18 cellular contexts compared by ENCODE assay signal in genomic region chr1:76186617-76187016, GRCh38.
DNase-seq lines count a peak whose midpoint lies in the region; ATAC-seq, FAIRE-seq and TF ChIP-seq lines count a peak whose summit lies in the region.
"Had no signal": no experiment of that assay in that cellular context is flagged by ENCODE, and none has a peak within 500 bp of the region (broad histone marks: within the 10 kb centered on the region; RNA-seq: fewer than 3 reads in every experiment).

No MANE protein-coding gene starts in this region.

- TF ChIP-seq EP300 in SK-N-SH (IDR thresholded peaks at IDR 0.05; ENCODE audit: borderline replicate concordance in 1 of 2, low read depth in 1 of 2, low read length in 1 of 2): no peak
- TF ChIP-seq EP300 in neural cell (conservative IDR thresholded peaks at IDR 0.05; ENCODE audit: poor library complexity, severe bottlenecking): no peak

- CTCF ChIA-PET in SK-N-SH (lab: Yijun Ruan, JAX): no interaction called here

- POLR2A ChIA-PET in SK-N-SH (lab: Yijun Ruan, JAX): no interaction called here

- H3F3A ChIP-seq in SK-N-SH (replicated peaks; ENCODE audit: insufficient read depth): no peaks in the 10 kb centered on the region
- no peaks in the 10 kb centered on the region for H3F3A ChIP-seq in neural cell (ENCODE audit: insufficient read depth, low read length, poor library complexity, severe bottlenecking)

- ATAC-seq in SK-N-SH treated with all-trans-retinoic acid at 6 μM for 48 hours: peak; percentile 58

- H3K27me3 ChIP-seq in SK-N-SH (ENCODE audit: insufficient read depth): no peaks in the 10 kb centered on the region
- no peaks in the 10 kb centered on the region for H3K27me3 ChIP-seq in neural cell (ENCODE audit: insufficient read depth, low read depth, low read length)
- H3K27me3 ChIP-seq: BLaER1 treated with 17β-estradiol and CSF1 and Interleukin-3, amounts not matched to agents 10 nM and 100 nM had no signal

- H3K9me2 ChIP-seq in SK-N-SH (no peaks in the 10 kb centered on the region), neural cell (ENCODE audit: insufficient read depth, low read length) (no peaks in the 10 kb centered on the region)

- FAIRE-seq in RCC 7860 (lab: Jason Lieb, UNC): no peak
- FAIRE-seq: G401.6, GM12891, H1 had no signal

- H2AFZ ChIP-seq in SK-N-SH (ENCODE audit: low read depth): no peak overlapping the region
- H2AFZ ChIP-seq in neural cell (ENCODE audit: low read depth, low read length): no peak overlapping the region

- H3K4me3 ChIP-seq in SK-N-SH (ENCODE audit: low read depth in 2 of 2, low read length in 1 of 2) (no peak overlapping the region), neural cell (ENCODE audit: low read length) (peak overlapping the region; percentile 35)
- H3K4me3 ChIP-seq: BLaER1 treated with 17β-estradiol and CSF1 and Interleukin-3, amounts not matched to agents 10 nM and 100 nM; HAP-1 had no signal

- H3K9ac ChIP-seq in SK-N-SH: no peak overlapping the region
- H3K9ac ChIP-seq in neural cell (ENCODE audit: low read length): no peak overlapping the region
- H3K9ac ChIP-seq: BLaER1 treated with 17β-estradiol and CSF1 and Interleukin-3, amounts not matched to agents 10 nM and 100 nM had no signal

- H3K79me2 ChIP-seq in SK-N-SH (ENCODE audit: insufficient read depth) (no peaks in the 10 kb centered on the region), neural cell (replicated peaks; ENCODE audit: insufficient read depth, low read length) (no peaks in the 10 kb centered on the region)

- no peak for TF ChIP-seq CTCF in SK-N-SH (IDR thresholded peaks at IDR 0.05)
- no peak for TF ChIP-seq CTCF in neural cell (IDR thresholded peaks at IDR 0.05; ENCODE audit: poor library complexity, severe bottlenecking)

- no peak overlapping the region for H3K4me2 ChIP-seq in SK-N-SH
- no peak overlapping the region for H3K4me2 ChIP-seq in neural cell (ENCODE audit: low read length)
- H3K4me2 ChIP-seq: BLaER1 treated with 17β-estradiol and CSF1 and Interleukin-3, amounts not matched to agents 10 nM and 100 nM had no signal

- no peaks in the 10 kb centered on the region for H3K9me3 ChIP-seq in SK-N-SH
- H3K9me3 ChIP-seq in neural cell (ENCODE audit: low read length): no peaks in the 10 kb centered on the region
- H3K9me3 ChIP-seq: BLaER1 treated with 17β-estradiol and CSF1 and Interleukin-3, amounts not matched to agents 10 nM and 100 nM; HAP-1 had no signal

- no peaks in the 10 kb centered on the region for H4K20me1 ChIP-seq in SK-N-SH (ENCODE audit: insufficient read depth)
- H4K20me1 ChIP-seq in neural cell (ENCODE audit: insufficient read depth): no peaks in the 10 kb centered on the region

- H3K36me3 ChIP-seq in SK-N-SH (replicated peaks in 1 of 2; ENCODE audit: control insufficient read depth in 1 of 2, insufficient read depth in 2 of 2, low read length in 1 of 2) (no peaks in the 10 kb centered on the region), neural cell (ENCODE audit: insufficient read depth, low read length) (no peaks in the 10 kb centered on the region)
- H3K36me3 ChIP-seq: BLaER1 treated with 17β-estradiol and CSF1 and Interleukin-3, amounts not matched to agents 10 nM and 100 nM; HAP-1 had no signal

- 62% methylated on average over 3 of the region's 3 CpGs for WGBS in SK-N-SH (ENCODE audit: low lambda C conversion rate)

- peak overlapping the region in 1 of 2 experiments; percentile 5; a peak in 1 of 4 replicates for H3K27ac ChIP-seq in SK-N-SH (ENCODE audit: low read depth in 2 of 2, low read length in 1 of 2)
- H3K27ac ChIP-seq in neural cell (ENCODE audit: low read length): peak overlapping the region; percentile 28
- H3K27ac ChIP-seq: BLaER1 treated with 17β-estradiol and CSF1 and Interleukin-3, amounts not matched to agents 10 nM and 100 nM had no signal

- DNase-seq in NCI-H1436 (lab: John Stamatoyannopoulos, UW) (peak; percentile 13), NCI-H1436 treated with DMSO at 0.1 percent for 48 hours (lab: John Stamatoyannopoulos, UW) (no peak), SK-N-SH (no peak), NCI-H69 (lab: John Stamatoyannopoulos, UW) (peak; percentile 75), epidermal melanocyte (ENCODE audit: insufficient read length, low spot score) (no peak), RCC 7860 (ENCODE audit: low spot score) (no peak)
- DNase-seq: ACHN; CD4-positive, CD25-positive, alpha-beta regulatory T cell; DMS79 treated with DMSO at 0.1 percent for 48 hours; EL; HFFc6 had no signal

- TF ChIP-seq RAD21 in SK-N-SH (IDR thresholded peaks at IDR 0.05; ENCODE audit: low read length): no peak
- no peak for TF ChIP-seq RAD21 in neural cell (conservative IDR thresholded peaks at IDR 0.05)

- H3K4me1 ChIP-seq in SK-N-SH (ENCODE audit: control insufficient read depth in 1 of 2, insufficient read depth in 2 of 2, low read depth in 1 of 2, low read length in 1 of 2): peaks cover 0 to 12% of the 10 kb centered on the region in 2 experiments; a peak in 1 of 4 replicates
- H3K4me1 ChIP-seq: HAP-1 had no signal

TF ChIP-seq in SK-N-SH treated with all-trans-retinoic acid at 6 μM for 48 hours, 23 proteins besides CTCF, POLR2A, EP300 and RAD21 (continues in another document):
- TF ChIP-seq SNAI2 (CRISPR knock-in tag; IDR thresholded peaks at IDR 0.05) (no peak), BACH2 (CRISPR knock-in tag; IDR thresholded peaks at IDR 0.05; ENCODE audit: borderline replicate concordance) (no peak), POU6F1 (CRISPR knock-in tag; IDR thresholded peaks at IDR 0.05; ENCODE audit: borderline replicate concordance, low read depth) (no peak), ARNTL (CRISPR knock-in tag; IDR thresholded peaks at IDR 0.05; ENCODE audit: borderline replicate concordance, low read depth) (no peak)

TF ChIP-seq in SK-N-SH, 30 proteins besides CTCF, POLR2A, EP300 and RAD21 (continues in another document):
- TF ChIP-seq GATA2 (CRISPR knock-in tag; IDR thresholded peaks at IDR 0.05): no peak
- no peak for TF ChIP-seq JUND (IDR thresholded peaks at IDR 0.05)
- TF ChIP-seq, protein P1, sequence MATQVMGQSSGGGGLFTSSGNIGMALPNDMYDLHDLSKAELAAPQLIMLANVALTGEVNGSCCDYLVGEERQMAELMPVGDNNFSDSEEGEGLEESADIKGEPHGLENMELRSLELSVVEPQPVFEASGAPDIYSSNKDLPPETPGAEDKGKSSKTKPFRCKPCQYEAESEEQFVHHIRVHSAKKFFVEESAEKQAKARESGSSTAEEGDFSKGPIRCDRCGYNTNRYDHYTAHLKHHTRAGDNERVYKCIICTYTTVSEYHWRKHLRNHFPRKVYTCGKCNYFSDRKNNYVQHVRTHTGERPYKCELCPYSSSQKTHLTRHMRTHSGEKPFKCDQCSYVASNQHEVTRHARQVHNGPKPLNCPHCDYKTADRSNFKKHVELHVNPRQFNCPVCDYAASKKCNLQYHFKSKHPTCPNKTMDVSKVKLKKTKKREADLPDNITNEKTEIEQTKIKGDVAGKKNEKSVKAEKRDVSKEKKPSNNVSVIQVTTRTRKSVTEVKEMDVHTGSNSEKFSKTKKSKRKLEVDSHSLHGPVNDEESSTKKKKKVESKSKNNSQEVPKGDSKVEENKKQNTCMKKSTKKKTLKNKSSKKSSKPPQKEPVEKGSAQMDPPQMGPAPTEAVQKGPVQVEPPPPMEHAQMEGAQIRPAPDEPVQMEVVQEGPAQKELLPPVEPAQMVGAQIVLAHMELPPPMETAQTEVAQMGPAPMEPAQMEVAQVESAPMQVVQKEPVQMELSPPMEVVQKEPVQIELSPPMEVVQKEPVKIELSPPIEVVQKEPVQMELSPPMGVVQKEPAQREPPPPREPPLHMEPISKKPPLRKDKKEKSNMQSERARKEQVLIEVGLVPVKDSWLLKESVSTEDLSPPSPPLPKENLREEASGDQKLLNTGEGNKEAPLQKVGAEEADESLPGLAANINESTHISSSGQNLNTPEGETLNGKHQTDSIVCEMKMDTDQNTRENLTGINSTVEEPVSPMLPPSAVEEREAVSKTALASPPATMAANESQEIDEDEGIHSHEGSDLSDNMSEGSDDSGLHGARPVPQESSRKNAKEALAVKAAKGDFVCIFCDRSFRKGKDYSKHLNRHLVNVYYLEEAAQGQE (IDR thresholded peaks at IDR 0.05; ENCODE audit: low read depth, low read length): no peak
- no peak for TF ChIP-seq RFX5 (IDR thresholded peaks at IDR 0.05; ENCODE audit: low read length)

TF ChIP-seq in neural cell, 6 proteins besides CTCF, POLR2A, EP300 and RAD21:
- TF ChIP-seq, protein P1 (IDR thresholded peaks at IDR 0.05; ENCODE audit: borderline replicate concordance): no peak
- TF ChIP-seq MXI1 (conservative IDR thresholded peaks at IDR 0.05; ENCODE audit: poor library complexity, severe bottlenecking) (no peak), SMC3 (conservative IDR thresholded peaks at IDR 0.05; ENCODE audit: poor library complexity) (no peak), TAF1 (IDR thresholded peaks at IDR 0.05; ENCODE audit: low read depth) (no peak), EZH2 (IDR thresholded peaks at IDR 0.05; ENCODE audit: borderline replicate concordance, insufficient read depth, low read length, poor library complexity, severe bottlenecking) (no peak), POLR2AphosphoS5 (IDR thresholded peaks at IDR 0.05) (no peak)

Comparison
In these comparisons a context has a peak if more than half of its experiments do, and no peak if none do; other contexts are left out.
1. DNase-seq: peak in NCI-H1436 (single experiment) and NCI-H69 (single experiment); none in NCI-H1436 treated with DMSO at 0.1 percent for 48 hours (single experiment), SK-N-SH (single experiment), epidermal melanocyte (single experiment) and RCC 7860 (single experiment).